Comparison of ENCODE assay signal across 22 cellular contexts in genomic region chr2:10733980-10734379, GRCh38. TPM values are rescaled to one million over a fixed set of nuclear protein-coding genes. Genes with fewer than 3 reads are reported as not detected.
DNase-seq lines count a peak whose midpoint lies in the region; ATAC-seq and TF ChIP-seq lines count a peak whose summit lies in the region.
"Had no signal": no experiment of that assay in that cellular context is flagged by ENCODE, and none has a peak within 500 bp of the region (broad histone marks: within the 10 kb centered on the region; RNA-seq: fewer than 3 reads in every experiment).

No MANE protein-coding gene starts in this region.

- no peak overlapping the region for H3K27ac Mint-ChIP-seq in activated naive CD8-positive, alpha-beta T cell treated with anti-CD3 and anti-CD28 coated beads for 36 hours
- no peak overlapping the region for H3K27ac Mint-ChIP-seq in activated naive CD8-positive, alpha-beta T cell treated with anti-CD3 and anti-CD28 coated beads, Interleukin-2, amount 50 U/mL, for 24 hours
- peak overlapping the region; percentile 38 for H3K27ac Mint-ChIP-seq in nephron progenitor cell
- H3K27ac Mint-ChIP-seq: CD14-positive monocyte; CD4-positive, alpha-beta T cell; CD8-positive, alpha-beta memory T cell; GM23338; HFFc6 had no signal

- no peak for TF ChIP-seq CTCF in nephron progenitor cell (IDR thresholded peaks at IDR 0.05)

- no peaks in the 10 kb centered on the region for H3K36me3 Mint-ChIP-seq in activated naive CD8-positive, alpha-beta T cell treated with anti-CD3 and anti-CD28 coated beads for 36 hours
- H3K36me3 Mint-ChIP-seq in activated naive CD8-positive, alpha-beta T cell treated with anti-CD3 and anti-CD28 coated beads, Interleukin-2, amount 50 U/mL, for 24 hours (ENCODE audit: low read depth), result no peaks in the 10 kb centered on the region
- H3K36me3 Mint-ChIP-seq in nephron progenitor cell (ENCODE audit: low read depth), result no peaks in the 10 kb centered on the region
- H3K36me3 Mint-ChIP-seq: CD14-positive monocyte; CD8-positive, alpha-beta memory T cell had no signal

- DNase-seq in activated naive CD8-positive, alpha-beta T cell treated with anti-CD3 and anti-CD28 coated beads for 36 hours, result no peak
- DNase-seq in activated naive CD8-positive, alpha-beta T cell treated with anti-CD3 and anti-CD28 coated beads, Interleukin-2, amount 50 U/mL, for 24 hours, result no peak
- no peak for DNase-seq in nephron progenitor cell
- DNase-seq in renal cortical epithelial cell (ENCODE audit: low read depth), result peak; percentile 11
- DNase-seq in effector CD8-positive, alpha-beta T cell (lab: John Stamatoyannopoulos, UW), result no peak
- DNase-seq in NCI-H1436 (lab: John Stamatoyannopoulos, UW), result no peak
- no peak for DNase-seq in cerebellar nuclear complex (lab: John Stamatoyannopoulos, UW)
- DNase-seq: 8988T; ACHN; AML-193; BE2C; CD4-positive, alpha-beta T cell; CD8-positive, alpha-beta memory T cell; DMS 273 treated with DMSO at 0.1 percent for 48 hours; EL; GDM1; H9; HFFc6 had no signal

- H3K27me3 Mint-ChIP-seq in activated naive CD8-positive, alpha-beta T cell treated with anti-CD3 and anti-CD28 coated beads for 36 hours, result peaks cover 9% of the 10 kb centered on the region
- peaks cover 6% of the 10 kb centered on the region for H3K27me3 Mint-ChIP-seq in activated naive CD8-positive, alpha-beta T cell treated with anti-CD3 and anti-CD28 coated beads, Interleukin-2, amount 50 U/mL, for 24 hours
- peaks cover 27% of the 10 kb centered on the region for H3K27me3 Mint-ChIP-seq in nephron progenitor cell (ENCODE audit: low read depth, poor library complexity)

- no peaks in the 10 kb centered on the region for H3K9me3 Mint-ChIP-seq in activated naive CD8-positive, alpha-beta T cell treated with anti-CD3 and anti-CD28 coated beads for 36 hours
- no peaks in the 10 kb centered on the region for H3K9me3 Mint-ChIP-seq in activated naive CD8-positive, alpha-beta T cell treated with anti-CD3 and anti-CD28 coated beads, Interleukin-2, amount 50 U/mL, for 24 hours
- H3K9me3 Mint-ChIP-seq in nephron progenitor cell, result peaks cover 4% of the 10 kb centered on the region
- H3K9me3 Mint-ChIP-seq: CD14-positive monocyte; CD4-positive, alpha-beta T cell; CD8-positive, alpha-beta memory T cell; GM23338; H9; HFFc6 had no signal

- no peaks in the 10 kb centered on the region for H3K4me1 Mint-ChIP-seq in activated naive CD8-positive, alpha-beta T cell treated with anti-CD3 and anti-CD28 coated beads for 36 hours
- H3K4me1 Mint-ChIP-seq in activated naive CD8-positive, alpha-beta T cell treated with anti-CD3 and anti-CD28 coated beads, Interleukin-2, amount 50 U/mL, for 24 hours, result no peaks in the 10 kb centered on the region
- peaks cover 21% of the 10 kb centered on the region for H3K4me1 Mint-ChIP-seq in nephron progenitor cell
- H3K4me1 Mint-ChIP-seq: CD14-positive monocyte had no signal

- no peak for ATAC-seq in activated naive CD8-positive, alpha-beta T cell treated with anti-CD3 and anti-CD28 coated beads, Interleukin-2, amount 50 U/mL, for 24 hours
- ATAC-seq: GM12878, GM23338, HCT116 had no signal

- peak overlapping the region; percentile 9 for H3K4me3 Mint-ChIP-seq in activated naive CD8-positive, alpha-beta T cell treated with anti-CD3 and anti-CD28 coated beads for 36 hours
- H3K4me3 Mint-ChIP-seq in activated naive CD8-positive, alpha-beta T cell treated with anti-CD3 and anti-CD28 coated beads, Interleukin-2, amount 50 U/mL, for 24 hours, result no peak overlapping the region
- peak overlapping the region; percentile 37 for H3K4me3 Mint-ChIP-seq in nephron progenitor cell
- H3K4me3 Mint-ChIP-seq: CD14-positive monocyte; CD4-positive, alpha-beta T cell; CD8-positive, alpha-beta memory T cell; GM23338; H9; HFFc6 had no signal

RNA-seq across cellular contexts. Expression of gene ATP6V1C2, which starts 12.6 kb away (rescaled TPM):
- not detected for total RNA-seq in activated naive CD8-positive, alpha-beta T cell treated with anti-CD3 and anti-CD28 coated beads for 36 hours
- under 0.01 and 0.05 TPM in 2 replicates for total RNA-seq in renal cortical epithelial cell
- total RNA-seq: CD4-positive, alpha-beta T cell; HFFc6 had no signal

RNA-seq across cellular contexts. Expression of gene NOL10, which starts 44.2 kb away (rescaled TPM):
- 10 to 100 TPM; 48.1 to 49.9 TPM for total RNA-seq in activated naive CD8-positive, alpha-beta T cell treated with anti-CD3 and anti-CD28 coated beads for 36 hours
- total RNA-seq in renal cortical epithelial cell, result 37.9 and 38.3 TPM in 2 replicates
